In genomic region chr20:33203444-33203843, GRCh38 we compare ENCODE assay signal across 9 cellular contexts. TPM values are rescaled to one million over a fixed set of nuclear protein-coding genes. Genes with fewer than 3 reads are reported as not detected.
"Had no signal": no experiment of that assay in that cellular context is flagged by ENCODE, and none has a peak within 500 bp of the region (broad histone marks: within the 10 kb centered on the region; RNA-seq: fewer than 3 reads in every experiment).

No MANE protein-coding gene starts in this region.

- FAIRE-seq: H1, H54, HTR-8/SVneo had no signal

- DNase-seq: H9, HCEC 1CT, KG1 had no signal

- ATAC-seq: GM23338 had no signal

- H3K4me3 ChIP-seq: GM23338 had no signal

- H2AFZ ChIP-seq: GM23338 had no signal

- H3K4me2 ChIP-seq: GM23338 had no signal

RNA-seq across cellular contexts. Expression of gene BPIFA3, which starts 13.7 kb away (rescaled TPM):
- total RNA-seq: GM23338, H1, H9, HT-29 had no signal
- polyA plus RNA-seq: GM23338, H1, IgD-negative memory B cell had no signal

RNA-seq across cellular contexts. Expression of gene BPIFA1, which starts 32.4 kb away (rescaled TPM):
- total RNA-seq: GM23338, H1, H9, HT-29 had no signal
- polyA plus RNA-seq: GM23338, H1, IgD-negative memory B cell had no signal

RNA-seq across cellular contexts. Expression of gene BPIFA2, which starts 35.5 kb away (rescaled TPM):
- total RNA-seq: GM23338, H1, H9, HT-29 had no signal
- polyA plus RNA-seq: GM23338, H1, IgD-negative memory B cell had no signal
